ENCODE assay signal across 1 cellular context in the genomic region with DNA sequence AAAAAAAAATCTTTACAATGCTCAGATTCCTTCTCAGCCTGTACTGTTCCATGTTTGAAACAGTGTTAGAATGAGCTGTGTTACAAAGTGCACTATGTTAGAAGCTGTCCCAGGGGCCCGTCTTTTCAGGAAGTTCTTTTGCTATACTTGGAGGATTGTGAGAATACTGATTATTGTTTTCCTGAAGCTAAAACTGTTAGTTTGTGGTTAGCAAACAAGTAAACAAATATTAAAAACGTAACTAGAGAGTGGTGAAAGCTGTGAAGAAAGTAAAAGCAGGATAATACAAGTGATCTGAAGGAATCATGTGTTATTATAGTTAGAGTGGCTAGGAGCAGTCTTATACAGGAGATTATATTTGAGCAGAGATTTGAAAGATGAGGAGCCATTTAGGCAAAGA.
TF ChIP-seq lines count a peak whose summit lies in the region.

No MANE protein-coding gene starts in this region.

TF ChIP-seq in GM23338, 12 proteins besides CTCF, POLR2A, EP300 and RAD21 (continued from another document):
- TF ChIP-seq, protein P1, sequence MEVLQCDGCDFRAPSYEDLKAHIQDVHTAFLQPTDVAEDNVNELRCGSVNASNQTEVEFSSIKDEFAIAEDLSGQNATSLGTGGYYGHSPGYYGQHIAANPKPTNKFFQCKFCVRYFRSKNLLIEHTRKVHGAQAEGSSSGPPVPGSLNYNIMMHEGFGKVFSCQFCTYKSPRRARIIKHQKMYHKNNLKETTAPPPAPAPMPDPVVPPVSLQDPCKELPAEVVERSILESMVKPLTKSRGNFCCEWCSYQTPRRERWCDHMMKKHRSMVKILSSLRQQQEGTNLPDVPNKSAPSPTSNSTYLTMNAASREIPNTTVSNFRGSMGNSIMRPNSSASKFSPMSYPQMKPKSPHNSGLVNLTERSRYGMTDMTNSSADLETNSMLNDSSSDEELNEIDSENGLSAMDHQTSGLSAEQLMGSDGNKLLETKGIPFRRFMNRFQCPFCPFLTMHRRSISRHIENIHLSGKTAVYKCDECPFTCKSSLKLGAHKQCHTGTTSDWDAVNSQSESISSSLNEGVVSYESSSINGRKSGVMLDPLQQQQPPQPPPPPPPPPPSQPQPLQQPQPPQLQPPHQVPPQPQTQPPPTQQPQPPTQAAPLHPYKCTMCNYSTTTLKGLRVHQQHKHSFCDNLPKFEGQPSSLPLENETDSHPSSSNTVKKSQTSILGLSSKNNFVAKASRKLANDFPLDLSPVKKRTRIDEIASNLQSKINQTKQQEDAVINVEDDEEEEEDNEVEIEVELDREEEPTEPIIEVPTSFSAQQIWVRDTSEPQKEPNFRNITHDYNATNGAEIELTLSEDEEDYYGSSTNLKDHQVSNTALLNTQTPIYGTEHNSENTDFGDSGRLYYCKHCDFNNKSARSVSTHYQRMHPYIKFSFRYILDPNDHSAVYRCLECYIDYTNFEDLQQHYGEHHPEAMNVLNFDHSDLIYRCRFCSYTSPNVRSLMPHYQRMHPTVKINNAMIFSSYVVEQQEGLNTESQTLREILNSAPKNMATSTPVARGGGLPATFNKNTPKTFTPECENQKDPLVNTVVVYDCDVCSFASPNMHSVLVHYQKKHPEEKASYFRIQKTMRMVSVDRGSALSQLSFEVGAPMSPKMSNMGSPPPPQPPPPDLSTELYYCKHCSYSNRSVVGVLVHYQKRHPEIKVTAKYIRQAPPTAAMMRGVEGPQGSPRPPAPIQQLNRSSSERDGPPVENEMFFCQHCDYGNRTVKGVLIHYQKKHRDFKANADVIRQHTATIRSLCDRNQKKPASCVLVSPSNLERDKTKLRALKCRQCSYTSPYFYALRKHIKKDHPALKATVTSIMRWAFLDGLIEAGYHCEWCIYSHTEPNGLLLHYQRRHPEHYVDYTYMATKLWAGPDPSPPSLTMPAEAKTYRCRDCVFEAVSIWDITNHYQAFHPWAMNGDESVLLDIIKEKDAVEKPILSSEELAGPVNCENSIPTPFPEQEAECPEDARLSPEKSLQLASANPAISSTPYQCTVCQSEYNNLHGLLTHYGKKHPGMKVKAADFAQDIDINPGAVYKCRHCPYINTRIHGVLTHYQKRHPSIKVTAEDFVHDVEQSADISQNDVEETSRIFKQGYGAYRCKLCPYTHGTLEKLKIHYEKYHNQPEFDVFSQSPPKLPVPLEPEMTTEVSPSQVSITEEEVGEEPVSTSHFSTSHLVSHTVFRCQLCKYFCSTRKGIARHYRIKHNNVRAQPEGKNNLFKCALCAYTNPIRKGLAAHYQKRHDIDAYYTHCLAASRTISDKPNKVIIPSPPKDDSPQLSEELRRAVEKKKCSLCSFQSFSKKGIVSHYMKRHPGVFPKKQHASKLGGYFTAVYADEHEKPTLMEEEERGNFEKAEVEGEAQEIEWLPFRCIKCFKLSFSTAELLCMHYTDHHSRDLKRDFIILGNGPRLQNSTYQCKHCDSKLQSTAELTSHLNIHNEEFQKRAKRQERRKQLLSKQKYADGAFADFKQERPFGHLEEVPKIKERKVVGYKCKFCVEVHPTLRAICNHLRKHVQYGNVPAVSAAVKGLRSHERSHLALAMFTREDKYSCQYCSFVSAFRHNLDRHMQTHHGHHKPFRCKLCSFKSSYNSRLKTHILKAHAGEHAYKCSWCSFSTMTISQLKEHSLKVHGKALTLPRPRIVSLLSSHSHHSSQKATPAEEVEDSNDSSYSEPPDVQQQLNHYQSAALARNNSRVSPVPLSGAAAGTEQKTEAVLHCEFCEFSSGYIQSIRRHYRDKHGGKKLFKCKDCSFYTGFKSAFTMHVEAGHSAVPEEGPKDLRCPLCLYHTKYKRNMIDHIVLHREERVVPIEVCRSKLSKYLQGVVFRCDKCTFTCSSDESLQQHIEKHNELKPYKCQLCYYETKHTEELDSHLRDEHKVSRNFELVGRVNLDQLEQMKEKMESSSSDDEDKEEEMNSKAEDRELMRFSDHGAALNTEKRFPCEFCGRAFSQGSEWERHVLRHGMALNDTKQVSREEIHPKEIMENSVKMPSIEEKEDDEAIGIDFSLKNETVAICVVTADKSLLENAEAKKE (CRISPR knock-in tag; IDR thresholded peaks at IDR 0.05) = no peak
- TF ChIP-seq EZH2 (IDR thresholded peaks at IDR 0.05; ENCODE audit: low read depth, unreplicated experiment) = no peak
- no peak for TF ChIP-seq ZNF114 (CRISPR knock-in tag; IDR thresholded peaks at IDR 0.05)
- no peak for TF ChIP-seq STAT1 (IDR thresholded peaks at IDR 0.05; ENCODE audit: unreplicated experiment)
- TF ChIP-seq ZNF331 (CRISPR knock-in tag; IDR thresholded peaks at IDR 0.05; ENCODE audit: low read depth) = no peak
- no peak for TF ChIP-seq EZH2phosphoT487 (IDR thresholded peaks at IDR 0.05; ENCODE audit: unreplicated experiment)
- TF ChIP-seq, protein P2, sequence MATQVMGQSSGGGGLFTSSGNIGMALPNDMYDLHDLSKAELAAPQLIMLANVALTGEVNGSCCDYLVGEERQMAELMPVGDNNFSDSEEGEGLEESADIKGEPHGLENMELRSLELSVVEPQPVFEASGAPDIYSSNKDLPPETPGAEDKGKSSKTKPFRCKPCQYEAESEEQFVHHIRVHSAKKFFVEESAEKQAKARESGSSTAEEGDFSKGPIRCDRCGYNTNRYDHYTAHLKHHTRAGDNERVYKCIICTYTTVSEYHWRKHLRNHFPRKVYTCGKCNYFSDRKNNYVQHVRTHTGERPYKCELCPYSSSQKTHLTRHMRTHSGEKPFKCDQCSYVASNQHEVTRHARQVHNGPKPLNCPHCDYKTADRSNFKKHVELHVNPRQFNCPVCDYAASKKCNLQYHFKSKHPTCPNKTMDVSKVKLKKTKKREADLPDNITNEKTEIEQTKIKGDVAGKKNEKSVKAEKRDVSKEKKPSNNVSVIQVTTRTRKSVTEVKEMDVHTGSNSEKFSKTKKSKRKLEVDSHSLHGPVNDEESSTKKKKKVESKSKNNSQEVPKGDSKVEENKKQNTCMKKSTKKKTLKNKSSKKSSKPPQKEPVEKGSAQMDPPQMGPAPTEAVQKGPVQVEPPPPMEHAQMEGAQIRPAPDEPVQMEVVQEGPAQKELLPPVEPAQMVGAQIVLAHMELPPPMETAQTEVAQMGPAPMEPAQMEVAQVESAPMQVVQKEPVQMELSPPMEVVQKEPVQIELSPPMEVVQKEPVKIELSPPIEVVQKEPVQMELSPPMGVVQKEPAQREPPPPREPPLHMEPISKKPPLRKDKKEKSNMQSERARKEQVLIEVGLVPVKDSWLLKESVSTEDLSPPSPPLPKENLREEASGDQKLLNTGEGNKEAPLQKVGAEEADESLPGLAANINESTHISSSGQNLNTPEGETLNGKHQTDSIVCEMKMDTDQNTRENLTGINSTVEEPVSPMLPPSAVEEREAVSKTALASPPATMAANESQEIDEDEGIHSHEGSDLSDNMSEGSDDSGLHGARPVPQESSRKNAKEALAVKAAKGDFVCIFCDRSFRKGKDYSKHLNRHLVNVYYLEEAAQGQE (IDR thresholded peaks at IDR 0.05; ENCODE audit: unreplicated experiment) = no peak
- no peak for TF ChIP-seq JUNB (IDR thresholded peaks at IDR 0.05; ENCODE audit: unreplicated experiment)
- TF ChIP-seq, protein P3, sequence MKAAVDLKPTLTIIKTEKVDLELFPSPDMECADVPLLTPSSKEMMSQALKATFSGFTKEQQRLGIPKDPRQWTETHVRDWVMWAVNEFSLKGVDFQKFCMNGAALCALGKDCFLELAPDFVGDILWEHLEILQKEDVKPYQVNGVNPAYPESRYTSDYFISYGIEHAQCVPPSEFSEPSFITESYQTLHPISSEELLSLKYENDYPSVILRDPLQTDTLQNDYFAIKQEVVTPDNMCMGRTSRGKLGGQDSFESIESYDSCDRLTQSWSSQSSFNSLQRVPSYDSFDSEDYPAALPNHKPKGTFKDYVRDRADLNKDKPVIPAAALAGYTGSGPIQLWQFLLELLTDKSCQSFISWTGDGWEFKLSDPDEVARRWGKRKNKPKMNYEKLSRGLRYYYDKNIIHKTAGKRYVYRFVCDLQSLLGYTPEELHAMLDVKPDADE (IDR thresholded peaks at IDR 0.05) = no peak
